18 cellular contexts compared by ENCODE assay signal in genomic region chr12:78870539-78870938, GRCh38.
"Had no signal": no experiment of that assay in that cellular context is flagged by ENCODE, and none has a peak within 500 bp of the region (broad histone marks: within the 10 kb centered on the region; RNA-seq: fewer than 3 reads in every experiment).

No MANE protein-coding gene starts in this region.

- H3K27ac Mint-ChIP-seq: activated CD4-positive, alpha-beta T cell treated with anti-CD3 and anti-CD28 coated beads for 36 hours; activated CD8-positive, alpha-beta T cell treated with anti-CD3 and anti-CD28 coated beads for 36 hours; activated naive CD8-positive, alpha-beta T cell treated with anti-CD3 and anti-CD28 coated beads, Interleukin-2, amount 50 U/mL, for 24 hours; activated T-cell treated with anti-CD3 and anti-CD28 coated beads, Interleukin-2, amount 50 U/mL, for 72 hours; memory B cell; nephron progenitor cell had no signal

- H3K4me1 Mint-ChIP-seq: activated CD4-positive, alpha-beta T cell treated with anti-CD3 and anti-CD28 coated beads for 36 hours; activated naive CD8-positive, alpha-beta T cell treated with anti-CD3 and anti-CD28 coated beads, Interleukin-2, amount 50 U/mL, for 24 hours had no signal

- H3K9me3 Mint-ChIP-seq: activated CD8-positive, alpha-beta T cell treated with anti-CD3 and anti-CD28 coated beads for 36 hours; activated naive CD8-positive, alpha-beta T cell treated with anti-CD3 and anti-CD28 coated beads, Interleukin-2, amount 50 U/mL, for 24 hours; activated T-cell treated with anti-CD3 and anti-CD28 coated beads, Interleukin-2, amount 50 U/mL, for 72 hours; memory B cell; nephron progenitor cell had no signal

- H3K4me3 Mint-ChIP-seq: activated CD4-positive, alpha-beta T cell treated with anti-CD3 and anti-CD28 coated beads for 36 hours; activated CD8-positive, alpha-beta T cell treated with anti-CD3 and anti-CD28 coated beads for 36 hours; activated naive CD8-positive, alpha-beta T cell treated with anti-CD3 and anti-CD28 coated beads, Interleukin-2, amount 50 U/mL, for 24 hours; activated T-cell treated with anti-CD3 and anti-CD28 coated beads, Interleukin-2, amount 50 U/mL, for 72 hours; memory B cell; nephron progenitor cell had no signal

- ATAC-seq: activated CD4-positive, alpha-beta T cell treated with anti-CD3 and anti-CD28 coated beads for 36 hours; activated CD8-positive, alpha-beta T cell treated with anti-CD3 and anti-CD28 coated beads for 36 hours; activated naive CD8-positive, alpha-beta T cell treated with anti-CD3 and anti-CD28 coated beads, Interleukin-2, amount 50 U/mL, for 24 hours; activated T-cell treated with anti-CD3 and anti-CD28 coated beads, Interleukin-2, amount 50 U/mL, for 72 hours; gastrocnemius medialis; sciatic nerve had no signal

- DNase-seq: activated CD4-positive, alpha-beta T cell treated with anti-CD3 and anti-CD28 coated beads for 36 hours; activated CD8-positive, alpha-beta memory T cell treated with anti-CD3 and anti-CD28 coated beads, Interleukin-2, amount 50 U/mL, for 4 hours; activated CD8-positive, alpha-beta T cell treated with anti-CD3 and anti-CD28 coated beads for 36 hours; activated naive CD8-positive, alpha-beta T cell treated with anti-CD3 and anti-CD28 coated beads, Interleukin-2, amount 50 U/mL, for 24 hours; activated T-cell treated with anti-CD3 and anti-CD28 coated beads, Interleukin-2, amount 50 U/mL, for 72 hours; effector CD4-positive, alpha-beta T cell; gastrocnemius medialis; kidney; left ventricle myocardium inferior; nephron progenitor cell; spleen; stimulated activated CD4-positive, alpha-beta T cell treated with anti-CD3 and anti-CD28 coated beads, Interleukin-1b, Interleukin-23, amount 100 ng/mL, for 48 hours; stimulated activated naive CD4-positive, alpha-beta T cell; substantia nigra; upper lobe of left lung had no signal

- H3K27me3 Mint-ChIP-seq: activated CD4-positive, alpha-beta T cell treated with anti-CD3 and anti-CD28 coated beads for 36 hours; memory B cell had no signal

- H3K4me3 ChIP-seq: ascending aorta, gastrocnemius medialis, left ventricle myocardium inferior, spleen, upper lobe of left lung had no signal

- H3K36me3 Mint-ChIP-seq: memory B cell had no signal
